In the genomic region with DNA sequence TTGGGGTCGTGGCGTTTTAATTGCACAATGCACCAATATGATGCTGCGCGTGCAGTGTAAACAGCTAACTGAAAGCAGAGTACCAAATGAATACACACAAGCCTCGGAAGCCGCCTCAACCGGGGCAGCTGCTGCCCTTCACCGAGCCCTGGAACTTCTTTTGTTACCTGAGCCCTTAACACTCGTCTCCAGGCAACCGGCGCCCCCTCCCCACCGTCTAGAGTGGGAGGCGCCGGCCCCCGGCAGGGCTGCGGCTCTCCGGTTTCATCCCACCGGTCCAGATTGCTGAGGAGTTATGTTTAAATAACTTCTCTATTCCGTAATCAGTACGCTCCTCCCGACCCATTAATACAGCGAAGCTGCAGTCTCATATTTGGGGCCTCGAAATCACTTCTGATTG, we compare ENCODE assay signal across 14 cellular contexts.
A peak's percentile ranks its signal among the peaks of the same experiment; 100 is the strongest.
DNase-seq lines count a peak whose midpoint lies in the region; ATAC-seq and TF ChIP-seq lines count a peak whose summit lies in the region.
"Had no signal": no experiment of that assay in that cellular context is flagged by ENCODE, and none has a peak within 500 bp of the region (broad histone marks: within the 10 kb centered on the region; RNA-seq: fewer than 3 reads in every experiment).

No MANE protein-coding gene starts in this region.

- H3K9me3 ChIP-seq in ovary, result no peaks in the 10 kb centered on the region
- H3K9me3 ChIP-seq in prostate gland, result no peaks in the 10 kb centered on the region
- no peaks in the 10 kb centered on the region for H3K9me3 ChIP-seq in suprapubic skin
- H3K9me3 ChIP-seq: Caco-2 had no signal

- no peaks in the 10 kb centered on the region for H3K36me3 ChIP-seq in ovary
- no peaks in the 10 kb centered on the region for H3K36me3 ChIP-seq in prostate gland
- no peaks in the 10 kb centered on the region for H3K36me3 ChIP-seq in suprapubic skin

- H3K27me3 ChIP-seq in ovary (no peaks in the 10 kb centered on the region), prostate gland (replicated peaks; ENCODE audit: insufficient read depth) (no peaks in the 10 kb centered on the region), suprapubic skin (peaks cover 2% of the 10 kb centered on the region)

- DNase-seq in NCI-H1092 treated with DMSO at 0.1 percent for 48 hours (lab: John Stamatoyannopoulos, UW) (peak; percentile 94), NCI-H2171 treated with DMSO at 0.1 percent for 48 hours (lab: John Stamatoyannopoulos, UW) (peak; percentile 82), ecto neural progenitor cell (ENCODE audit: low spot score) (peak; percentile 66), ovary (no peak), prostate gland (ENCODE audit: low spot score) (no peak), suprapubic skin (ENCODE audit: low spot score in 2 of 2) (no peak), activated gamma-delta T cell (lab: John Stamatoyannopoulos, UW) (no peak)
- DNase-seq: Caco-2, NCI-H226 had no signal

- H3K27ac ChIP-seq in ovary, result no peak overlapping the region
- H3K27ac ChIP-seq in prostate gland, result no peak overlapping the region
- H3K27ac ChIP-seq in suprapubic skin, result no peak overlapping the region
- H3K27ac ChIP-seq: epithelial cell of prostate, SK-N-MC had no signal

- TF ChIP-seq POLR2A in ovary (IDR thresholded peaks at IDR 0.05) (no peak), prostate gland (IDR thresholded peaks at IDR 0.05) (no peak), suprapubic skin (IDR thresholded peaks at IDR 0.05) (no peak)

- H3K4me3 ChIP-seq in ovary, result peak overlapping the region; percentile 22
- no peak overlapping the region for H3K4me3 ChIP-seq in prostate gland
- H3K4me3 ChIP-seq in suprapubic skin, result no peak overlapping the region
- H3K4me3 ChIP-seq: SK-N-MC had no signal

- no peaks in the 10 kb centered on the region for H3K4me1 ChIP-seq in ovary (ENCODE audit: insufficient read depth)
- H3K4me1 ChIP-seq in prostate gland (replicated peaks), result no peaks in the 10 kb centered on the region
- H3K4me1 ChIP-seq in suprapubic skin, result no peaks in the 10 kb centered on the region
- H3K4me1 ChIP-seq: Caco-2 had no signal

- TF ChIP-seq EP300 in ovary (IDR thresholded peaks at IDR 0.05) (no peak), suprapubic skin (IDR thresholded peaks at IDR 0.05) (no peak)

- intact Hi-C loops in ovary (cut with DNase I), result no loop called here
- intact Hi-C loops in prostate gland (cut with DNase I), result no loop called here

- TF ChIP-seq CTCF in ovary (IDR thresholded peaks at IDR 0.05) (no peak), prostate gland (IDR thresholded peaks at IDR 0.05) (no peak), suprapubic skin (IDR thresholded peaks at IDR 0.05) (no peak)

- WGBS in ovary, 3 donors, result 4 to 13% (median 9%) methylated on average over 23 of the region's 23 CpGs
- WGBS in prostate gland, result 11% methylated on average over 23 of the region's 23 CpGs
- 32% methylated on average over 20 of the region's 23 CpGs for WGBS in suprapubic skin

- ATAC-seq in HG03196 (IDR thresholded peaks at IDR 0.05; ENCODE audit: unreplicated experiment), result no peak
- ATAC-seq: activated CD4-positive, CD25-positive, alpha-beta regulatory T cell treated with anti-CD3 and anti-CD28 coated beads, Interleukin-2, amount 50 U/mL, for 24 hours; activated T-helper 17 cell treated with anti-CD3 and anti-CD28 coated beads, Interleukin-2, amount 50 U/mL, for 72 hours had no signal

Comparison
In these comparisons a context has a peak if more than half of its experiments do, and no peak if none do; other contexts are left out.
1. DNase-seq: peak in NCI-H1092 treated with DMSO at 0.1 percent for 48 hours (single experiment), NCI-H2171 treated with DMSO at 0.1 percent for 48 hours (single experiment) and ecto neural progenitor cell (single experiment); none in ovary (0 of 5), prostate gland (single experiment), suprapubic skin (0 of 2) and activated gamma-delta T cell (single experiment).